Comparison of ENCODE assay signal across 28 cellular contexts in the genomic region with DNA sequence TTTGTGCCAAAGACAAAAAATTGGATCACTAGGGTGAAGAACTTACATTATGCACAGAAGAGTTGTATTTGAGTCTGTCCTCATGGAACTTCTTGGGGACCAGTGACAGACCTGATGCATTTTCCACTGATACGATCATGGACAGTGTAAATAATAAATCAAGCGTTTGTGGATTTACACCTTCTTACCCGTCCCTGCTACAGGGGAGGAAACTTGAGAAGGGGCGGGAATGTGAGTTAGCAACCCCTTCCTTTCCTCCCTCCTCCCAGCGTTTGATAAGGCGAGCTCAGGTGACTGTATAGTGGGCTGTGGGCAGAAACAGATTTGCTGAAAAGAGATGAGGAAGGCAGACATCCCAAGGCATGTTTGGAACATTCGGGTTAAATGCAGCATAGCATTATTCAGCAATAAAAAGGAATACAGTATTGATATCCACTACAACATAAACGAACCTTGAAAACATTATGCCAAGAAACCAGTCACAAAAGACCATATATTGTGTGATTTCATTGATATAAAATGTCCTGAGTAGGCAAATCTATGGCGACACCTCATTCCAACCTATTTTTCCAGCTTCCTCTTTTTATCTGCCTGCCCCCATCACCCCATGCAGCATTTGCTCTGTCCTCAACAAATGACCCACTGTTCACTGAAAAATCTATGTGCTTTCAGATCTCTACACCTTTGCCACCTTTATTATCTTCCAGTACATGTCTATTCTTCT.
"Had no signal": no experiment of that assay in that cellular context is flagged by ENCODE, and none has a peak within 500 bp of the region (broad histone marks: within the 10 kb centered on the region; RNA-seq: fewer than 3 reads in every experiment).

No MANE protein-coding gene starts in this region.

- H3K4me3 Mint-ChIP-seq: activated CD4-positive, alpha-beta memory T cell treated with anti-CD3 and anti-CD28 coated beads, Interleukin-2, amount 10 ng/mL, durations not matched to agents 7 days and 5 days; activated CD4-positive, alpha-beta T cell treated with anti-CD3 and anti-CD28 coated beads, Interleukin-2, amount 10 ng/mL, durations not matched to agents 24 days and 14 days; activated T-cell treated with anti-CD3 and anti-CD28 coated beads, Interleukin-2, amount 50 U/mL, for 72 hours; endodermal cell; mesothelial cell of epicardium; natural killer cell treated with Interleukin-12 subunit alpha and Interleukin-12 subunit beta and Interleukin-15 and Interleukin-18, amount 100 ng/mL, for 72 hours; stimulated activated naive CD8-positive, alpha-beta T cell treated with anti-CD3 and anti-CD28 coated beads, Interleukin-15, Interleukin-2, amounts not matched to agents 100 ng/mL and 50 ng/mL, for 24 hours; T-helper 17 cell had no signal

- H3K27ac Mint-ChIP-seq: activated CD4-positive, alpha-beta memory T cell treated with anti-CD3 and anti-CD28 coated beads, Interleukin-2, amount 10 ng/mL, durations not matched to agents 7 days and 5 days; activated CD4-positive, alpha-beta T cell treated with anti-CD3 and anti-CD28 coated beads, Interleukin-2, amount 10 ng/mL, durations not matched to agents 24 days and 14 days; activated T-cell treated with anti-CD3 and anti-CD28 coated beads, Interleukin-2, amount 50 U/mL, for 72 hours; endodermal cell; mesothelial cell of epicardium; natural killer cell treated with Interleukin-12 subunit alpha and Interleukin-12 subunit beta and Interleukin-15 and Interleukin-18, amount 100 ng/mL, for 72 hours; stimulated activated naive CD8-positive, alpha-beta T cell treated with anti-CD3 and anti-CD28 coated beads, Interleukin-15, Interleukin-2, amounts not matched to agents 100 ng/mL and 50 ng/mL, for 24 hours; T-helper 17 cell had no signal

- H3K27ac ChIP-seq: body of pancreas, cardiac muscle cell, esophagus squamous epithelium, gastroesophageal sphincter, neutrophil, pancreas, right lobe of liver, skin epidermis, tibial artery, VCaP had no signal

- H3K36me3 Mint-ChIP-seq: natural killer cell treated with Interleukin-12 subunit alpha and Interleukin-12 subunit beta and Interleukin-15 and Interleukin-18, amount 100 ng/mL, for 72 hours had no signal

- DNase-seq: activated CD4-positive, alpha-beta memory T cell treated with anti-CD3 and anti-CD28 coated beads, Interleukin-2, amount 10 ng/mL, durations not matched to agents 7 days and 5 days; activated CD4-positive, alpha-beta T cell treated with anti-CD3 and anti-CD28 coated beads, Interleukin-2, amount 10 ng/mL, durations not matched to agents 24 days and 14 days; activated effector memory CD4-positive, alpha-beta T cell treated with anti-CD3 and anti-CD28 coated beads, Interleukin-2, amount 50 U/mL, for 16 hours; activated naive CD4-positive, alpha-beta T cell treated with anti-CD3 and anti-CD28 coated beads, Interleukin-2, amount 50 U/mL, for 16 hours; activated T-cell treated with anti-CD3 and anti-CD28 coated beads, Interleukin-2, amount 50 U/mL, for 72 hours; anterior cingulate cortex; body of pancreas; cortex of kidney; endodermal cell; esophagus squamous epithelium; head of caudate nucleus; islet precursor cell; left colon; pancreas; right lobe of liver; stimulated activated CD4-positive, alpha-beta T cell treated with anti-CD3 and anti-CD28 coated beads, Interleukin-1b, Interleukin-23, amount 100 ng/mL, for 48 hours; substantia nigra; T-helper 17 cell; tibial artery had no signal

- H3K27me3 ChIP-seq: body of pancreas, cardiac muscle cell, esophagus squamous epithelium, neutrophil, pancreas, right lobe of liver, tibial artery had no signal

- ATAC-seq: activated CD4-positive, CD25-positive, alpha-beta regulatory T cell treated with anti-CD3 and anti-CD28 coated beads, Interleukin-2, amount 50 U/mL, for 24 hours; activated T-cell treated with anti-CD3 and anti-CD28 coated beads, Interleukin-2, amount 50 U/mL, for 72 hours; body of pancreas; gastroesophageal sphincter; left colon; natural killer cell treated with Interleukin-12 subunit alpha and Interleukin-12 subunit beta and Interleukin-15 and Interleukin-18, amount 100 ng/mL, for 72 hours; pancreas; right lobe of liver; T-helper 17 cell had no signal

- H3K9me3 ChIP-seq: body of pancreas, esophagus squamous epithelium, gastroesophageal sphincter, neutrophil, pancreas, right lobe of liver, tibial artery had no signal

- H3K9me3 Mint-ChIP-seq: activated CD4-positive, alpha-beta memory T cell treated with anti-CD3 and anti-CD28 coated beads, Interleukin-2, amount 10 ng/mL, durations not matched to agents 7 days and 5 days; activated CD4-positive, alpha-beta T cell treated with anti-CD3 and anti-CD28 coated beads, Interleukin-2, amount 10 ng/mL, durations not matched to agents 24 days and 14 days; activated T-cell treated with anti-CD3 and anti-CD28 coated beads, Interleukin-2, amount 50 U/mL, for 72 hours; endodermal cell; natural killer cell treated with Interleukin-12 subunit alpha and Interleukin-12 subunit beta and Interleukin-15 and Interleukin-18, amount 100 ng/mL, for 72 hours; stimulated activated naive CD8-positive, alpha-beta T cell treated with anti-CD3 and anti-CD28 coated beads, Interleukin-15, Interleukin-2, amounts not matched to agents 100 ng/mL and 50 ng/mL, for 24 hours had no signal

- H3K27me3 Mint-ChIP-seq: activated CD4-positive, alpha-beta T cell treated with anti-CD3 and anti-CD28 coated beads, Interleukin-2, amount 10 ng/mL, durations not matched to agents 24 days and 14 days; stimulated activated naive CD8-positive, alpha-beta T cell treated with anti-CD3 and anti-CD28 coated beads, Interleukin-15, Interleukin-2, amounts not matched to agents 100 ng/mL and 50 ng/mL, for 24 hours had no signal

- H3K4me1 Mint-ChIP-seq: activated CD4-positive, alpha-beta T cell treated with anti-CD3 and anti-CD28 coated beads, Interleukin-2, amount 10 ng/mL, durations not matched to agents 24 days and 14 days had no signal
